In genomic region chr4:16297003-16297402, GRCh38 we compare ENCODE assay signal across 17 cellular contexts.
DNase-seq lines count a peak whose midpoint lies in the region; ATAC-seq and TF ChIP-seq lines count a peak whose summit lies in the region.
"Had no signal": no experiment of that assay in that cellular context is flagged by ENCODE, and none has a peak within 500 bp of the region (broad histone marks: within the 10 kb centered on the region; RNA-seq: fewer than 3 reads in every experiment).

No MANE protein-coding gene starts in this region.

- no peak for TF ChIP-seq CTCF in AG04449 (IDR thresholded peaks at IDR 0.05; ENCODE audit: insufficient read depth, low read length, missing control alignments)
- no peak for TF ChIP-seq CTCF in right atrium auricular region (IDR thresholded peaks at IDR 0.05)
- TF ChIP-seq CTCF in GM20000 (IDR thresholded peaks at IDR 0.05; ENCODE audit: extremely low read depth, missing control alignments), result no peak

- H3K4me1 ChIP-seq in adipocyte (ENCODE audit: control insufficient read depth, insufficient read depth, low read length) (peaks cover 5% of the 10 kb centered on the region), right atrium auricular region (no peaks in the 10 kb centered on the region)
- H3K4me1 ChIP-seq: BLaER1, Caco-2 had no signal

- no peaks in the 10 kb centered on the region for H3K27me3 ChIP-seq in adipocyte (replicated peaks; ENCODE audit: control insufficient read depth, insufficient read depth, low read length)
- H3K27me3 ChIP-seq in right atrium auricular region, result no peaks in the 10 kb centered on the region
- H3K27me3 ChIP-seq: BLaER1 had no signal

- H3K36me3 ChIP-seq in adipocyte (ENCODE audit: control insufficient read depth, insufficient read depth, low read length, severe bottlenecking), result no peaks in the 10 kb centered on the region
- H3K36me3 ChIP-seq in right atrium auricular region, result no peaks in the 10 kb centered on the region
- H3K36me3 ChIP-seq: BLaER1 had no signal

- POLR2A ChIA-PET in AG04449 (lab: Yijun Ruan, JAX), result no interaction called here

- no peak overlapping the region for H3K27ac ChIP-seq in right atrium auricular region
- H3K27ac ChIP-seq: BLaER1, HL-60 had no signal

- DNase-seq in AG04449 (ENCODE audit: low read depth, low spot score) (peak; percentile 7), EH (ENCODE audit: low read depth) (peak; percentile 66), adipocyte (ENCODE audit: low read depth) (peak; percentile 5), kidney tubule cell (ENCODE audit: low spot score) (peak; percentile 51), AG08396 (ENCODE audit: low spot score) (no peak), right atrium auricular region (ENCODE audit: low spot score) (no peak), GM20000 (ENCODE audit: low spot score) (no peak)
- DNase-seq: 8988T; AML-193; Caco-2; CD8-positive, alpha-beta memory T cell; HCEC 1CT had no signal

- CTCF ChIA-PET in AG04449 (lab: Yijun Ruan, JAX), result interaction anchor here (1.6 to 11.6 kb wide), 2 partner anchors 146 to 1173 kb away, joined by 5 to 151 read pairs; no protein-coding TSS in a partner anchor

- no peak overlapping the region for H3K4me3 ChIP-seq in AG04449 (ENCODE audit: low read depth, low read length)
- no peak overlapping the region for H3K4me3 ChIP-seq in adipocyte (ENCODE audit: low read length)
- no peak overlapping the region for H3K4me3 ChIP-seq in right atrium auricular region
- H3K4me3 ChIP-seq: BLaER1, GM12878, K562 had no signal

- H3K9ac ChIP-seq in adipocyte (ENCODE audit: low read length), result no peak overlapping the region
- H3K9ac ChIP-seq: BLaER1 had no signal

- H3K9me3 ChIP-seq in adipocyte (ENCODE audit: control insufficient read depth, low read length) (peaks cover 10% of the 10 kb centered on the region), right atrium auricular region (no peaks in the 10 kb centered on the region)
- H3K9me3 ChIP-seq: BLaER1, Caco-2 had no signal

- ATAC-seq in GM18873 (IDR thresholded peaks at IDR 0.05; ENCODE audit: low FRiP score, unreplicated experiment), result no peak
- ATAC-seq: GM12878, K562 had no signal

Comparison
In these comparisons a context has a peak if more than half of its experiments do, and no peak if none do; other contexts are left out.
1. DNase-seq: peak in AG04449 (single experiment), EH (single experiment), adipocyte (single experiment) and kidney tubule cell (single experiment); none in AG08396 (single experiment), right atrium auricular region (single experiment) and GM20000 (single experiment).